19 cellular contexts compared by ENCODE assay signal in the genomic region with DNA sequence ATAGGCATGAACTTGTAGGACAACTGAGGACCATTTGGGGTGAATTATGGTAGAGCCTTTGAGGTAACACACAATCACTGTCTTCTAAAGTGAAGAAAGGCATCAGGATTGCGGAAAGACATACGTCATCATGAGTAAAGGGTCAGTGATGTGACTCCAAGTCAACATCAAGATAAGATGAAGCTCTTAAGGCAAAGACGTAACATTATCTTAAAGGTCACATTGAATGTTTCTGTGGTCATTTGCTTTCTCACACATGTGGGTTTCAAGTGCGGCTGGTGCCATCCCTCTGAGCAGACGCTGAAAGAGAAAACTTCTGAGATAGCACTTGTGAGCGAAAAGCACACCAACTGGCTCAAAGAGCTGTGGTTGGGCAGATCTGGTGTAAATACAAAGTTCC.
DNase-seq lines count a peak whose midpoint lies in the region; ATAC-seq, FAIRE-seq and TF ChIP-seq lines count a peak whose summit lies in the region.
"Had no signal": no experiment of that assay in that cellular context is flagged by ENCODE, and none has a peak within 500 bp of the region (broad histone marks: within the 10 kb centered on the region; RNA-seq: fewer than 3 reads in every experiment).

No MANE protein-coding gene starts in this region.

- H3K4me2 ChIP-seq in astrocyte (ENCODE audit: low read length) = no peak overlapping the region

- H3K27ac Mint-ChIP-seq in stimulated activated naive CD8-positive, alpha-beta T cell treated with anti-CD3 and anti-CD28 coated beads, Interleukin-15, amount 100 ng/mL, for 72 hours = no peak overlapping the region
- H3K27ac Mint-ChIP-seq in astrocyte (ENCODE audit: unreplicated experiment) = peak overlapping the region; percentile 29
- H3K27ac Mint-ChIP-seq: T-helper 2 cell treated with Interferon-gamma antibody and Interleukin-4, amounts not matched to agents 5 μg/mL and 100 μg/mL, for 36 hours had no signal

- no peaks in the 10 kb centered on the region for H3K36me3 ChIP-seq in astrocyte (ENCODE audit: insufficient read depth, low read length)
- H3K36me3 ChIP-seq: ascending aorta, colonic mucosa, gastrocnemius medialis, SJCRH30, tibial nerve had no signal

- no peak overlapping the region for H2AFZ ChIP-seq in astrocyte (ENCODE audit: low read depth, low read length)

- no peak overlapping the region for H3K9ac ChIP-seq in astrocyte (ENCODE audit: low read length)

- no peak for DNase-seq in stimulated activated naive CD8-positive, alpha-beta T cell treated with anti-CD3 and anti-CD28 coated beads, Interleukin-15, Interleukin-2, amounts not matched to agents 100 U/mL and 50 U/mL, for 24 hours
- DNase-seq in stimulated activated naive CD8-positive, alpha-beta T cell treated with anti-CD3 and anti-CD28 coated beads, Interleukin-15, amount 100 ng/mL, for 72 hours = no peak
- DNase-seq in astrocyte (ENCODE audit: low read depth) (no peak), NCI-H2171 treated with DMSO at 0.1 percent for 48 hours (lab: John Stamatoyannopoulos, UW) (no peak), AG08395 (ENCODE audit: low spot score) (no peak), NCI-H524 (lab: John Stamatoyannopoulos, UW) (no peak)
- DNase-seq: activated CD4-positive, CD25-positive, alpha-beta regulatory T cell treated with anti-CD3 and anti-CD28 coated beads, Interleukin-2, amount 50 U/mL, for 72 hours; colonic mucosa; gastrocnemius medialis; NCI-H146; SJCRH30 had no signal

- H3K27ac ChIP-seq in astrocyte (ENCODE audit: low read depth, low read length) = no peak overlapping the region
- H3K27ac ChIP-seq: 22Rv1, ascending aorta, colonic mucosa, gastrocnemius medialis, SJCRH30, tibial nerve had no signal

- no peaks in the 10 kb centered on the region for H3K27me3 ChIP-seq in astrocyte (ENCODE audit: insufficient read depth, low read length)
- H3K27me3 ChIP-seq: ascending aorta, colonic mucosa, gastrocnemius medialis, SJCRH30, tibial nerve had no signal

- H4K20me1 ChIP-seq in astrocyte (ENCODE audit: insufficient read depth, low read length) = no peaks in the 10 kb centered on the region

- peak; percentile 46 for ATAC-seq in stimulated activated naive CD8-positive, alpha-beta T cell treated with anti-CD3 and anti-CD28 coated beads, Interleukin-15, Interleukin-2, amounts not matched to agents 100 U/mL and 50 U/mL, for 24 hours
- ATAC-seq in stimulated activated naive CD8-positive, alpha-beta T cell treated with anti-CD3 and anti-CD28 coated beads, Interleukin-15, amount 100 ng/mL, for 72 hours = no peak
- peak; percentile 39 for ATAC-seq in HG03066 (IDR thresholded peaks at IDR 0.05; ENCODE audit: low read depth, unreplicated experiment)
- ATAC-seq in activated CD4-positive, CD25-positive, alpha-beta regulatory T cell treated with anti-CD3 and anti-CD28 coated beads, Interleukin-2, amount 50 U/mL, for 24 hours = no peak
- ATAC-seq: gastrocnemius medialis, left lobe of liver had no signal

- peaks cover 5% of the 10 kb centered on the region for H3K4me1 ChIP-seq in astrocyte (ENCODE audit: insufficient read depth, low read length)
- H3K4me1 ChIP-seq: ascending aorta, colonic mucosa had no signal

- no peak for FAIRE-seq in astrocyte (lab: Jason Lieb, UNC)
- FAIRE-seq: D721Med had no signal

- no peak for TF ChIP-seq CTCF in astrocyte (IDR thresholded peaks at IDR 0.05; ENCODE audit: insufficient read depth, low read depth, low read length)

- H3K4me3 ChIP-seq in astrocyte (ENCODE audit: insufficient read depth, low read depth, low read length) = no peak overlapping the region
- H3K4me3 ChIP-seq: ascending aorta, colonic mucosa, gastrocnemius medialis, SJCRH30, tibial nerve had no signal

- no peaks in the 10 kb centered on the region for H3K9me3 ChIP-seq in astrocyte (ENCODE audit: insufficient read depth, low read depth, low read length)
- H3K9me3 ChIP-seq: ascending aorta, colonic mucosa, gastrocnemius medialis, SJCRH30, tibial nerve had no signal

- no peaks in the 10 kb centered on the region for H3K36me3 Mint-ChIP-seq in astrocyte (ENCODE audit: low read depth, unreplicated experiment)

- no peak overlapping the region for H3K4me3 Mint-ChIP-seq in stimulated activated naive CD8-positive, alpha-beta T cell treated with anti-CD3 and anti-CD28 coated beads, Interleukin-15, amount 100 ng/mL, for 72 hours
- H3K4me3 Mint-ChIP-seq in astrocyte (ENCODE audit: unreplicated experiment) = no peak overlapping the region
- H3K4me3 Mint-ChIP-seq: T-helper 2 cell treated with Interferon-gamma antibody and Interleukin-4, amounts not matched to agents 5 μg/mL and 100 μg/mL, for 36 hours had no signal

- H3K9me3 Mint-ChIP-seq in stimulated activated naive CD8-positive, alpha-beta T cell treated with anti-CD3 and anti-CD28 coated beads, Interleukin-15, amount 100 ng/mL, for 72 hours = no peaks in the 10 kb centered on the region
- H3K9me3 Mint-ChIP-seq in astrocyte (ENCODE audit: unreplicated experiment) = no peaks in the 10 kb centered on the region
- H3K9me3 Mint-ChIP-seq: T-helper 2 cell treated with Interferon-gamma antibody and Interleukin-4, amounts not matched to agents 5 μg/mL and 100 μg/mL, for 36 hours had no signal

- H3K4me1 Mint-ChIP-seq in stimulated activated naive CD8-positive, alpha-beta T cell treated with anti-CD3 and anti-CD28 coated beads, Interleukin-15, amount 100 ng/mL, for 72 hours = peaks cover 25% of the 10 kb centered on the region
- peaks cover 39% of the 10 kb centered on the region for H3K4me1 Mint-ChIP-seq in astrocyte (ENCODE audit: low read depth, unreplicated experiment)

- no peaks in the 10 kb centered on the region for H3K79me2 ChIP-seq in astrocyte (ENCODE audit: insufficient read depth, low read length)

- no peaks in the 10 kb centered on the region for H3K27me3 Mint-ChIP-seq in stimulated activated naive CD8-positive, alpha-beta T cell treated with anti-CD3 and anti-CD28 coated beads, Interleukin-15, amount 100 ng/mL, for 72 hours
- H3K27me3 Mint-ChIP-seq in astrocyte (ENCODE audit: low read depth, unreplicated experiment) = no peaks in the 10 kb centered on the region

Comparison
In these comparisons a context has a peak if more than half of its experiments do, and no peak if none do; other contexts are left out.
1. ATAC-seq: peak in stimulated activated naive CD8-positive, alpha-beta T cell treated with anti-CD3 and anti-CD28 coated beads, Interleukin-15, Interleukin-2, amounts not matched to agents 100 U/mL and 50 U/mL, for 24 hours (single experiment) and HG03066 (single experiment); none in stimulated activated naive CD8-positive, alpha-beta T cell treated with anti-CD3 and anti-CD28 coated beads, Interleukin-15, amount 100 ng/mL, for 72 hours (single experiment) and activated CD4-positive, CD25-positive, alpha-beta regulatory T cell treated with anti-CD3 and anti-CD28 coated beads, Interleukin-2, amount 50 U/mL, for 24 hours (0 of 2).